Comparison of ENCODE assay signal across 21 cellular contexts in genomic region chr12:113923251-113923650, GRCh38.
"Had no signal": no experiment of that assay in that cellular context is flagged by ENCODE, and none has a peak within 500 bp of the region (broad histone marks: within the 10 kb centered on the region; RNA-seq: fewer than 3 reads in every experiment).

No MANE protein-coding gene starts in this region.

- H3K4me1 ChIP-seq: esophagus muscularis mucosa, foreskin keratinocyte, gastroesophageal sphincter, heart left ventricle, left lung, lower lobe of right lung had no signal

- FAIRE-seq: colon, endothelial cell of umbilical vein, frontal cortex, islet of Langerhans, keratinocyte had no signal

- DNase-seq: dermis blood vessel endothelial cell; effector CD4-positive, alpha-beta T cell; effector memory CD4-positive, alpha-beta T cell; foreskin keratinocyte; heart left ventricle; hippocampal formation; left cardiac atrium; left lung; left ventricle myocardium superior; lower lobe of right lung; mesenchymal stem cell; midbrain had no signal

- H3K4me3 ChIP-seq: coronary artery, dorsolateral prefrontal cortex, esophagus muscularis mucosa, gastroesophageal sphincter, heart left ventricle, left lung, lower lobe of right lung had no signal

- H3K27me3 ChIP-seq: dorsolateral prefrontal cortex, esophagus muscularis mucosa, foreskin keratinocyte, gastroesophageal sphincter, heart left ventricle, left lung had no signal

- H3K9me3 ChIP-seq: esophagus muscularis mucosa, gastroesophageal sphincter, heart left ventricle, left lung, lower lobe of right lung had no signal

- H3K27ac ChIP-seq: coronary artery, esophagus muscularis mucosa, foreskin keratinocyte, gastroesophageal sphincter, heart left ventricle, left lung, lower lobe of right lung had no signal
